ENCODE assay signal across 10 cellular contexts in genomic region chr19:46571495-46571894, GRCh38. TPM values are rescaled to one million over a fixed set of nuclear protein-coding genes. Genes with fewer than 3 reads are reported as not detected.
DNase-seq lines count a peak whose midpoint lies in the region; ATAC-seq, FAIRE-seq and TF ChIP-seq lines count a peak whose summit lies in the region.
"Had no signal": no experiment of that assay in that cellular context is flagged by ENCODE, and none has a peak within 500 bp of the region (broad histone marks: within the 10 kb centered on the region; RNA-seq: fewer than 3 reads in every experiment).

No MANE protein-coding gene starts in this region.

- DNase-seq in cardiac muscle cell (ENCODE audit: low read depth in 1 of 2, low spot score in 1 of 2): peak; percentile 15 to 23
- DNase-seq in heart left ventricle: no peak
- peak; percentile 70 for DNase-seq in NCI-H2171 treated with DMSO at 0.1 percent for 48 hours (lab: John Stamatoyannopoulos, UW)
- DNase-seq in epithelial cell of proximal tubule (ENCODE audit: low read depth): no peak
- DNase-seq in urothelium cell line (ENCODE audit: low spot score): peak; percentile 53
- DNase-seq in coronary artery (ENCODE audit: low spot score): no peak
- DNase-seq in activated naive CD4-positive, alpha-beta T cell (lab: John Stamatoyannopoulos, UW): no peak
- DNase-seq: effector CD8-positive, alpha-beta T cell; thyroid gland had no signal

- H3K27me3 ChIP-seq in cardiac muscle cell (no peaks in the 10 kb centered on the region), heart left ventricle (no peaks in the 10 kb centered on the region)
- H3K27me3 ChIP-seq: thyroid gland had no signal

- no peaks in the 10 kb centered on the region for H3K9me3 ChIP-seq in cardiac muscle cell (ENCODE audit: low read depth)
- no peaks in the 10 kb centered on the region for H3K9me3 ChIP-seq in heart left ventricle
- H3K9me3 ChIP-seq: thyroid gland had no signal

- no peaks in the 10 kb centered on the region for H3K4me1 ChIP-seq in cardiac muscle cell (ENCODE audit: low read depth)
- no peaks in the 10 kb centered on the region for H3K4me1 ChIP-seq in heart left ventricle
- H3K4me1 ChIP-seq: thyroid gland had no signal

- no peak overlapping the region for H3K27ac ChIP-seq in cardiac muscle cell
- H3K27ac ChIP-seq in heart left ventricle: no peak overlapping the region
- no peak overlapping the region for H3K27ac ChIP-seq in coronary artery
- H3K27ac ChIP-seq: thyroid gland had no signal

- ATAC-seq in heart left ventricle (no peak), GM21723 (IDR thresholded peaks at IDR 0.05; ENCODE audit: unreplicated experiment) (no peak)

- intact Hi-C loops in heart left ventricle (cut with DNase I): no loop called here

- H3K36me3 ChIP-seq in cardiac muscle cell (no peaks in the 10 kb centered on the region), heart left ventricle (no peaks in the 10 kb centered on the region)
- H3K36me3 ChIP-seq: thyroid gland had no signal

- no peak for FAIRE-seq in urothelium cell line (lab: Jason Lieb, UNC)

- H3K4me3 ChIP-seq in cardiac muscle cell: no peak overlapping the region
- H3K4me3 ChIP-seq in heart left ventricle: no peak overlapping the region
- no peak overlapping the region for H3K4me3 ChIP-seq in epithelial cell of proximal tubule (ENCODE audit: low read depth, low read length)
- H3K4me3 ChIP-seq in coronary artery: no peak overlapping the region
- H3K4me3 ChIP-seq: thyroid gland had no signal

- no peak for TF ChIP-seq POLR2A in heart left ventricle (IDR thresholded peaks at IDR 0.05)

- WGBS in heart left ventricle, 4 donors: 55 to 63% (median 58%) methylated on average over 5 of the region's 5 CpGs

- TF ChIP-seq CTCF in cardiac muscle cell (IDR thresholded peaks at IDR 0.05; ENCODE audit: low read depth, low read length): no peak
- TF ChIP-seq CTCF in heart left ventricle (IDR thresholded peaks at IDR 0.05): no peak
- peak; percentile 40 for TF ChIP-seq CTCF in epithelial cell of proximal tubule (conservative IDR thresholded peaks at IDR 0.05; ENCODE audit: low read depth, low read length)
- no peak for TF ChIP-seq CTCF in coronary artery (IDR thresholded peaks at IDR 0.05)

RNA-seq across cellular contexts. Expression of gene CALM3, which starts 29.6 kb away (rescaled TPM):
- total RNA-seq in cardiac muscle cell (414 and 867 TPM in 2 replicates), heart left ventricle (100 to 1,000 TPM; 204 to 417 (median 283) TPM), epithelial cell of proximal tubule (181 and 304 TPM in 2 replicates)
- polyA plus RNA-seq in cardiac muscle cell (412 and 576 TPM in 2 replicates), heart left ventricle (100 to 1,000 TPM; 290 to 302 TPM)

RNA-seq across cellular contexts. Expression of gene PTGIR, which starts 53.4 kb away (rescaled TPM):
- total RNA-seq in cardiac muscle cell (0.12 and 0.35 TPM in 2 replicates), heart left ventricle (10 to 100 TPM in 2 of 9 donors, 1 to 10 TPM in 7; 2.1 to 16.7 (median 4.9) TPM), epithelial cell of proximal tubule (0.07 and 0.58 TPM in 2 replicates)
- polyA plus RNA-seq in cardiac muscle cell (0.82 TPM in 1 of 2 replicates, not detected in the other), heart left ventricle (1 to 10 TPM; 2.7 to 5.2 TPM)

Comparison
In these comparisons a context has a peak if more than half of its experiments do, and no peak if none do; other contexts are left out.
1. DNase-seq: peak in cardiac muscle cell (2 of 2), NCI-H2171 treated with DMSO at 0.1 percent for 48 hours (single experiment) and urothelium cell line (single experiment); none in heart left ventricle (0 of 5), epithelial cell of proximal tubule (single experiment), coronary artery (single experiment) and activated naive CD4-positive, alpha-beta T cell (0 of 4).